ENCODE assay signal across 10 cellular contexts in the genomic region with DNA sequence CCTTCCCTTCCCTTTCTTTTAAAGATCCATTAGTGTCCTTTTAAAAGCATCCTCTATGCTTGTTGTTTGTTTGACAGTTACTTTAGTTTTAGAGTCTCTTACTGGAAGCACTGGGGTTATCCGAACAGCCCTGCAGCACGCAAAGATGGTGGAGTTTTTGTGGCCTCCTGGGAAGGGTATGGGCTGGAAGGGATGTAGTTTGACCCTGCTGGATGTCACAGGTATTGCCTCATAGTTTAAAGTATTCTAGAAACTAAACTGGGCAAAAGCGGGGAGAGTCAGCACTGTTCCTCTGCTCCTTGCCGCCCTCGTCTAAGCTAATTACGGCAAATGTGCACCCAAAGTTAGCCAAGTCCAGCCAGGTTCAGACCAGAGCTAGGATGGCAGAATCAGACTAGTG. TPM values are rescaled to one million over a fixed set of nuclear protein-coding genes. Genes with fewer than 3 reads are reported as not detected.
DNase-seq lines count a peak whose midpoint lies in the region; ATAC-seq and TF ChIP-seq lines count a peak whose summit lies in the region.
"Had no signal": no experiment of that assay in that cellular context is flagged by ENCODE, and none has a peak within 500 bp of the region (broad histone marks: within the 10 kb centered on the region; RNA-seq: fewer than 3 reads in every experiment).

No MANE protein-coding gene starts in this region.

- H3K27me3 ChIP-seq in adrenal gland, result no peaks in the 10 kb centered on the region

- H3K27ac ChIP-seq in adrenal gland, result no peak overlapping the region

- no peak for TF ChIP-seq POLR2A in adrenal gland (IDR thresholded peaks at IDR 0.05)

- DNase-seq in ELR (ENCODE audit: low read depth) (peak; percentile 13), left lobe of liver (ENCODE audit: low spot score) (no peak), adrenal gland (no peak)
- DNase-seq: activated CD4-positive, alpha-beta T cell treated with anti-CD3 and anti-CD28 coated beads for 4 hours; left cardiac atrium had no signal

- H3K36me3 ChIP-seq in adrenal gland (replicated peaks in 1 of 2), result no peaks in the 10 kb centered on the region

- TF ChIP-seq CTCF in adrenal gland (IDR thresholded peaks at IDR 0.05), result no peak

- H3K4me1 ChIP-seq in adrenal gland (replicated peaks in 1 of 2), result no peaks in the 10 kb centered on the region

- no peak overlapping the region for H3K4me3 ChIP-seq in adrenal gland

- peaks cover 0 to 7% (median 0%) of the 10 kb centered on the region in 3 donors for H3K9me3 ChIP-seq in adrenal gland (replicated peaks in 1 of 3)

- ATAC-seq in HG02642 (IDR thresholded peaks at IDR 0.05; ENCODE audit: poor library complexity, unreplicated experiment) (peak; percentile 54), SK-N-SH treated with all-trans-retinoic acid at 6 μM for 48 hours (peak; percentile 76), left lobe of liver (peak; percentile 68), GM19324 (IDR thresholded peaks at IDR 0.05; ENCODE audit: low FRiP score, unreplicated experiment) (no peak), GM21576 (IDR thresholded peaks at IDR 0.05; ENCODE audit: unreplicated experiment) (no peak), HG03095 (IDR thresholded peaks at IDR 0.05; ENCODE audit: unreplicated experiment) (no peak)
- ATAC-seq: left cardiac atrium had no signal

- WGBS in adrenal gland, 4 donors, result 94 to 96% (median 95%) methylated on average over 6 of the region's 6 CpGs

- intact Hi-C loops in adrenal gland (cut with DNase I), result loop anchor here in 1 of 2 donors (10.0 kb wide), 1 partner anchor 296 kb away; no protein-coding TSS in a partner anchor

TF ChIP-seq in SK-N-SH treated with all-trans-retinoic acid at 6 μM for 48 hours, 23 proteins besides CTCF, POLR2A, EP300 and RAD21:
- TF ChIP-seq TOX (CRISPR knock-in tag; IDR thresholded peaks at IDR 0.05; ENCODE audit: borderline replicate concordance) (no peak), OSR1 (CRISPR knock-in tag; IDR thresholded peaks at IDR 0.05) (no peak), TCF4 (CRISPR knock-in tag; IDR thresholded peaks at IDR 0.05; ENCODE audit: borderline replicate concordance) (no peak), ZNF70 (CRISPR knock-in tag; IDR thresholded peaks at IDR 0.05) (no peak), ZFP3 (CRISPR knock-in tag; IDR thresholded peaks at IDR 0.05) (no peak), ZNF565 (CRISPR knock-in tag; conservative IDR thresholded peaks at IDR 0.05; ENCODE audit: low read depth) (no peak), RARB (CRISPR knock-in tag; IDR thresholded peaks at IDR 0.05) (no peak), CSDC2 (CRISPR knock-in tag; IDR thresholded peaks at IDR 0.05) (no peak), BACH2 (CRISPR knock-in tag; IDR thresholded peaks at IDR 0.05; ENCODE audit: borderline replicate concordance) (no peak), PATZ1 (CRISPR knock-in tag; IDR thresholded peaks at IDR 0.05; ENCODE audit: borderline replicate concordance) (no peak), GLIS3 (CRISPR knock-in tag; IDR thresholded peaks at IDR 0.05) (no peak), ZC3H10 (CRISPR knock-in tag; IDR thresholded peaks at IDR 0.05) (no peak), ARNTL (CRISPR knock-in tag; IDR thresholded peaks at IDR 0.05; ENCODE audit: borderline replicate concordance, low read depth) (no peak), ZNF8 (CRISPR knock-in tag; IDR thresholded peaks at IDR 0.05) (no peak), SNAI2 (CRISPR knock-in tag; IDR thresholded peaks at IDR 0.05) (no peak)
- TF ChIP-seq, protein P1, sequence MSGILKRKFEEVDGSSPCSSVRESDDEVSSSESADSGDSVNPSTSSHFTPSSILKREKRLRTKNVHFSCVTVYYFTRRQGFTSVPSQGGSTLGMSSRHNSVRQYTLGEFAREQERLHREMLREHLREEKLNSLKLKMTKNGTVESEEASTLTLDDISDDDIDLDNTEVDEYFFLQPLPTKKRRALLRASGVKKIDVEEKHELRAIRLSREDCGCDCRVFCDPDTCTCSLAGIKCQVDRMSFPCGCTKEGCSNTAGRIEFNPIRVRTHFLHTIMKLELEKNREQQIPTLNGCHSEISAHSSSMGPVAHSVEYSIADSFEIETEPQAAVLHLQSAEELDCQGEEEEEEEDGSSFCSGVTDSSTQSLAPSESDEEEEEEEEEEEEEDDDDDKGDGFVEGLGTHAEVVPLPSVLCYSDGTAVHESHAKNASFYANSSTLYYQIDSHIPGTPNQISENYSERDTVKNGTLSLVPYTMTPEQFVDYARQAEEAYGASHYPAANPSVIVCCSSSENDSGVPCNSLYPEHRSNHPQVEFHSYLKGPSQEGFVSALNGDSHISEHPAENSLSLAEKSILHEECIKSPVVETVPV (CRISPR knock-in tag; IDR thresholded peaks at IDR 0.05), result no peak
- TF ChIP-seq, protein P2, sequence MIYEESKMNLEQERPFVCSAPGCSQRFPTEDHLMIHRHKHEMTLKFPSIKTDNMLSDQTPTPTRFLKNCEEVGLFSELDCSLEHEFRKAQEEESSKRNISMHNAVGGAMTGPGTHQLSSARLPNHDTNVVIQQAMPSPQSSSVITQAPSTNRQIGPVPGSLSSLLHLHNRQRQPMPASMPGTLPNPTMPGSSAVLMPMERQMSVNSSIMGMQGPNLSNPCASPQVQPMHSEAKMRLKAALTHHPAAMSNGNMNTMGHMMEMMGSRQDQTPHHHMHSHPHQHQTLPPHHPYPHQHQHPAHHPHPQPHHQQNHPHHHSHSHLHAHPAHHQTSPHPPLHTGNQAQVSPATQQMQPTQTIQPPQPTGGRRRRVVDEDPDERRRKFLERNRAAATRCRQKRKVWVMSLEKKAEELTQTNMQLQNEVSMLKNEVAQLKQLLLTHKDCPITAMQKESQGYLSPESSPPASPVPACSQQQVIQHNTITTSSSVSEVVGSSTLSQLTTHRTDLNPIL (CRISPR knock-in tag; IDR thresholded peaks at IDR 0.05; ENCODE audit: low read depth), result no peak
- TF ChIP-seq, protein P3, sequence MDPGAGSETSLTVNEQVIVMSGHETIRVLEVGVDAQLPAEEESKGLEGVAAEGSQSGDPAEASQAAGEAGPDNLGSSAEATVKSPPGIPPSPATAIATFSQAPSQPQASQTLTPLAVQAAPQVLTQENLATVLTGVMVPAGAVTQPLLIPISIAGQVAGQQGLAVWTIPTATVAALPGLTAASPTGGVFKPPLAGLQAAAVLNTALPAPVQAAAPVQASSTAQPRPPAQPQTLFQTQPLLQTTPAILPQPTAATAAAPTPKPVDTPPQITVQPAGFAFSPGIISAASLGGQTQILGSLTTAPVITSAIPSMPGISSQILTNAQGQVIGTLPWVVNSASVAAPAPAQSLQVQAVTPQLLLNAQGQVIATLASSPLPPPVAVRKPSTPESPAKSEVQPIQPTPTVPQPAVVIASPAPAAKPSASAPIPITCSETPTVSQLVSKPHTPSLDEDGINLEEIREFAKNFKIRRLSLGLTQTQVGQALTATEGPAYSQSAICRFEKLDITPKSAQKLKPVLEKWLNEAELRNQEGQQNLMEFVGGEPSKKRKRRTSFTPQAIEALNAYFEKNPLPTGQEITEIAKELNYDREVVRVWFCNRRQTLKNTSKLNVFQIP (CRISPR knock-in tag; IDR thresholded peaks at IDR 0.05; ENCODE audit: borderline replicate concordance, low read depth), result no peak
TF ChIP-seq in SK-N-SH treated with all-trans-retinoic acid at 6 μM for 48 hours: peak in this region for 0.

RNA-seq across cellular contexts. Expression of gene GNAI1, which starts 35.8 kb away (rescaled TPM):
- 15.6 TPM for total RNA-seq in left lobe of liver
- 100 to 1,000 TPM in 1 of 8 donors, 10 to 100 TPM in 7; 36.9 to 115 (median 64.8) TPM for total RNA-seq in adrenal gland
- 10 to 100 TPM; 14.8 to 92.8 (median 17.7) TPM for polyA plus RNA-seq in adrenal gland

Comparison
In these comparisons a context has a peak if more than half of its experiments do, and no peak if none do; other contexts are left out.
1. ATAC-seq: peak in HG02642 (single experiment), SK-N-SH treated with all-trans-retinoic acid at 6 μM for 48 hours (single experiment) and left lobe of liver (single experiment); none in GM19324 (single experiment), GM21576 (single experiment) and HG03095 (single experiment).